2 cellular contexts compared by ENCODE assay signal in the genomic region with DNA sequence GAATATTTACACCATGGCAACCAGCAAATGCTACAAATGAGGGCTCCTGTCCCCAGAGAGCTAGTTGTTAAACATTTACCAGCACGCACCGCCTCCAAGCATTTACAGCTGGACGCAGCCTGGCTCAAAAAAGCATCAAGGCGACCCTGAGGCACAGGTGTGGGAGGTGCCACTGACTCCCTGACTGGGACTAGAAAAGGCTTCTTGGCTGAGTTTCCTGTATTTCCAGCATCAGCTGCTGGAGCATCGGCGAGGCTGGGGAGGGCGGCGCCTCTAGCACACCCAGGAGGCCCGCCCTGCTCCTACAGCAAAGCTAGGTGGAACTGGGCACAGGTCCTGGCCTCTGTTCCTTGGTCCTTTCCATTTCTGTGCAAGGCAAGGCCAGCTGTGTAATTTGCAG.
TF ChIP-seq lines count a peak whose summit lies in the region.

No MANE protein-coding gene starts in this region.

TF ChIP-seq in H1, 55 proteins besides CTCF, POLR2A, EP300 and RAD21:
- TF ChIP-seq, protein P1, sequence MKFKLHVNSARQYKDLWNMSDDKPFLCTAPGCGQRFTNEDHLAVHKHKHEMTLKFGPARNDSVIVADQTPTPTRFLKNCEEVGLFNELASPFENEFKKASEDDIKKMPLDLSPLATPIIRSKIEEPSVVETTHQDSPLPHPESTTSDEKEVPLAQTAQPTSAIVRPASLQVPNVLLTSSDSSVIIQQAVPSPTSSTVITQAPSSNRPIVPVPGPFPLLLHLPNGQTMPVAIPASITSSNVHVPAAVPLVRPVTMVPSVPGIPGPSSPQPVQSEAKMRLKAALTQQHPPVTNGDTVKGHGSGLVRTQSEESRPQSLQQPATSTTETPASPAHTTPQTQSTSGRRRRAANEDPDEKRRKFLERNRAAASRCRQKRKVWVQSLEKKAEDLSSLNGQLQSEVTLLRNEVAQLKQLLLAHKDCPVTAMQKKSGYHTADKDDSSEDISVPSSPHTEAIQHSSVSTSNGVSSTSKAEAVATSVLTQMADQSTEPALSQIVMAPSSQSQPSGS (IDR thresholded peaks at IDR 0.05; ENCODE audit: low read length), result no peak
- TF ChIP-seq, protein P2, sequence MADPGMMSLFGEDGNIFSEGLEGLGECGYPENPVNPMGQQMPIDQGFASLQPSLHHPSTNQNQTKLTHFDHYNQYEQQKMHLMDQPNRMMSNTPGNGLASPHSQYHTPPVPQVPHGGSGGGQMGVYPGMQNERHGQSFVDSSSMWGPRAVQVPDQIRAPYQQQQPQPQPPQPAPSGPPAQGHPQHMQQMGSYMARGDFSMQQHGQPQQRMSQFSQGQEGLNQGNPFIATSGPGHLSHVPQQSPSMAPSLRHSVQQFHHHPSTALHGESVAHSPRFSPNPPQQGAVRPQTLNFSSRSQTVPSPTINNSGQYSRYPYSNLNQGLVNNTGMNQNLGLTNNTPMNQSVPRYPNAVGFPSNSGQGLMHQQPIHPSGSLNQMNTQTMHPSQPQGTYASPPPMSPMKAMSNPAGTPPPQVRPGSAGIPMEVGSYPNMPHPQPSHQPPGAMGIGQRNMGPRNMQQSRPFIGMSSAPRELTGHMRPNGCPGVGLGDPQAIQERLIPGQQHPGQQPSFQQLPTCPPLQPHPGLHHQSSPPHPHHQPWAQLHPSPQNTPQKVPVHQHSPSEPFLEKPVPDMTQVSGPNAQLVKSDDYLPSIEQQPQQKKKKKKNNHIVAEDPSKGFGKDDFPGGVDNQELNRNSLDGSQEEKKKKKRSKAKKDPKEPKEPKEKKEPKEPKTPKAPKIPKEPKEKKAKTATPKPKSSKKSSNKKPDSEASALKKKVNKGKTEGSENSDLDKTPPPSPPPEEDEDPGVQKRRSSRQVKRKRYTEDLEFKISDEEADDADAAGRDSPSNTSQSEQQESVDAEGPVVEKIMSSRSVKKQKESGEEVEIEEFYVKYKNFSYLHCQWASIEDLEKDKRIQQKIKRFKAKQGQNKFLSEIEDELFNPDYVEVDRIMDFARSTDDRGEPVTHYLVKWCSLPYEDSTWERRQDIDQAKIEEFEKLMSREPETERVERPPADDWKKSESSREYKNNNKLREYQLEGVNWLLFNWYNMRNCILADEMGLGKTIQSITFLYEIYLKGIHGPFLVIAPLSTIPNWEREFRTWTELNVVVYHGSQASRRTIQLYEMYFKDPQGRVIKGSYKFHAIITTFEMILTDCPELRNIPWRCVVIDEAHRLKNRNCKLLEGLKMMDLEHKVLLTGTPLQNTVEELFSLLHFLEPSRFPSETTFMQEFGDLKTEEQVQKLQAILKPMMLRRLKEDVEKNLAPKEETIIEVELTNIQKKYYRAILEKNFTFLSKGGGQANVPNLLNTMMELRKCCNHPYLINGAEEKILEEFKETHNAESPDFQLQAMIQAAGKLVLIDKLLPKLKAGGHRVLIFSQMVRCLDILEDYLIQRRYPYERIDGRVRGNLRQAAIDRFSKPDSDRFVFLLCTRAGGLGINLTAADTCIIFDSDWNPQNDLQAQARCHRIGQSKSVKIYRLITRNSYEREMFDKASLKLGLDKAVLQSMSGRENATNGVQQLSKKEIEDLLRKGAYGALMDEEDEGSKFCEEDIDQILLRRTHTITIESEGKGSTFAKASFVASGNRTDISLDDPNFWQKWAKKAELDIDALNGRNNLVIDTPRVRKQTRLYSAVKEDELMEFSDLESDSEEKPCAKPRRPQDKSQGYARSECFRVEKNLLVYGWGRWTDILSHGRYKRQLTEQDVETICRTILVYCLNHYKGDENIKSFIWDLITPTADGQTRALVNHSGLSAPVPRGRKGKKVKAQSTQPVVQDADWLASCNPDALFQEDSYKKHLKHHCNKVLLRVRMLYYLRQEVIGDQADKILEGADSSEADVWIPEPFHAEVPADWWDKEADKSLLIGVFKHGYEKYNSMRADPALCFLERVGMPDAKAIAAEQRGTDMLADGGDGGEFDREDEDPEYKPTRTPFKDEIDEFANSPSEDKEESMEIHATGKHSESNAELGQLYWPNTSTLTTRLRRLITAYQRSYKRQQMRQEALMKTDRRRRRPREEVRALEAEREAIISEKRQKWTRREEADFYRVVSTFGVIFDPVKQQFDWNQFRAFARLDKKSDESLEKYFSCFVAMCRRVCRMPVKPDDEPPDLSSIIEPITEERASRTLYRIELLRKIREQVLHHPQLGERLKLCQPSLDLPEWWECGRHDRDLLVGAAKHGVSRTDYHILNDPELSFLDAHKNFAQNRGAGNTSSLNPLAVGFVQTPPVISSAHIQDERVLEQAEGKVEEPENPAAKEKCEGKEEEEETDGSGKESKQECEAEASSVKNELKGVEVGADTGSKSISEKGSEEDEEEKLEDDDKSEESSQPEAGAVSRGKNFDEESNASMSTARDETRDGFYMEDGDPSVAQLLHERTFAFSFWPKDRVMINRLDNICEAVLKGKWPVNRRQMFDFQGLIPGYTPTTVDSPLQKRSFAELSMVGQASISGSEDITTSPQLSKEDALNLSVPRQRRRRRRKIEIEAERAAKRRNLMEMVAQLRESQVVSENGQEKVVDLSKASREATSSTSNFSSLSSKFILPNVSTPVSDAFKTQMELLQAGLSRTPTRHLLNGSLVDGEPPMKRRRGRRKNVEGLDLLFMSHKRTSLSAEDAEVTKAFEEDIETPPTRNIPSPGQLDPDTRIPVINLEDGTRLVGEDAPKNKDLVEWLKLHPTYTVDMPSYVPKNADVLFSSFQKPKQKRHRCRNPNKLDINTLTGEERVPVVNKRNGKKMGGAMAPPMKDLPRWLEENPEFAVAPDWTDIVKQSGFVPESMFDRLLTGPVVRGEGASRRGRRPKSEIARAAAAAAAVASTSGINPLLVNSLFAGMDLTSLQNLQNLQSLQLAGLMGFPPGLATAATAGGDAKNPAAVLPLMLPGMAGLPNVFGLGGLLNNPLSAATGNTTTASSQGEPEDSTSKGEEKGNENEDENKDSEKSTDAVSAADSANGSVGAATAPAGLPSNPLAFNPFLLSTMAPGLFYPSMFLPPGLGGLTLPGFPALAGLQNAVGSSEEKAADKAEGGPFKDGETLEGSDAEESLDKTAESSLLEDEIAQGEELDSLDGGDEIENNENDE (IDR thresholded peaks at IDR 0.05; ENCODE audit: insufficient replicate concordance, low read length), result no peak

TF ChIP-seq in HepG2, 621 proteins besides CTCF, POLR2A, EP300 and RAD21 (continues in another document):
- TF ChIP-seq, protein P3, sequence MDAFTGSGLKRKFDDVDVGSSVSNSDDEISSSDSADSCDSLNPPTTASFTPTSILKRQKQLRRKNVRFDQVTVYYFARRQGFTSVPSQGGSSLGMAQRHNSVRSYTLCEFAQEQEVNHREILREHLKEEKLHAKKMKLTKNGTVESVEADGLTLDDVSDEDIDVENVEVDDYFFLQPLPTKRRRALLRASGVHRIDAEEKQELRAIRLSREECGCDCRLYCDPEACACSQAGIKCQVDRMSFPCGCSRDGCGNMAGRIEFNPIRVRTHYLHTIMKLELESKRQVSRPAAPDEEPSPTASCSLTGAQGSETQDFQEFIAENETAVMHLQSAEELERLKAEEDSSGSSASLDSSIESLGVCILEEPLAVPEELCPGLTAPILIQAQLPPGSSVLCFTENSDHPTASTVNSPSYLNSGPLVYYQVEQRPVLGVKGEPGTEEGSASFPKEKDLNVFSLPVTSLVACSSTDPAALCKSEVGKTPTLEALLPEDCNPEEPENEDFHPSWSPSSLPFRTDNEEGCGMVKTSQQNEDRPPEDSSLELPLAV (CRISPR knock-in tag; conservative IDR thresholded peaks at IDR 0.05; ENCODE audit: low read depth), result no peak
- no peak for TF ChIP-seq ZC3H4 (CRISPR knock-in tag; IDR thresholded peaks at IDR 0.05; ENCODE audit: borderline replicate concordance)
- peak; percentile 29; the same call in 1 of the 2 replicates for TF ChIP-seq SALL1 (CRISPR knock-in tag; IDR thresholded peaks at IDR 0.05)
- TF ChIP-seq TARDBP (CRISPR knock-in tag; IDR thresholded peaks at IDR 0.05), result no peak
- TF ChIP-seq CBFB (CRISPR knock-in tag; IDR thresholded peaks at IDR 0.05), result no peak
- no peak for TF ChIP-seq HMG20A (CRISPR knock-in tag; IDR thresholded peaks at IDR 0.05; ENCODE audit: borderline replicate concordance)
- TF ChIP-seq, protein P4, sequence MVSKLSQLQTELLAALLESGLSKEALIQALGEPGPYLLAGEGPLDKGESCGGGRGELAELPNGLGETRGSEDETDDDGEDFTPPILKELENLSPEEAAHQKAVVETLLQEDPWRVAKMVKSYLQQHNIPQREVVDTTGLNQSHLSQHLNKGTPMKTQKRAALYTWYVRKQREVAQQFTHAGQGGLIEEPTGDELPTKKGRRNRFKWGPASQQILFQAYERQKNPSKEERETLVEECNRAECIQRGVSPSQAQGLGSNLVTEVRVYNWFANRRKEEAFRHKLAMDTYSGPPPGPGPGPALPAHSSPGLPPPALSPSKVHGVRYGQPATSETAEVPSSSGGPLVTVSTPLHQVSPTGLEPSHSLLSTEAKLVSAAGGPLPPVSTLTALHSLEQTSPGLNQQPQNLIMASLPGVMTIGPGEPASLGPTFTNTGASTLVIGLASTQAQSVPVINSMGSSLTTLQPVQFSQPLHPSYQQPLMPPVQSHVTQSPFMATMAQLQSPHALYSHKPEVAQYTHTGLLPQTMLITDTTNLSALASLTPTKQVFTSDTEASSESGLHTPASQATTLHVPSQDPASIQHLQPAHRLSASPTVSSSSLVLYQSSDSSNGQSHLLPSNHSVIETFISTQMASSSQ (IDR thresholded peaks at IDR 0.05; ENCODE audit: low read depth), result peak; percentile 80
- TF ChIP-seq, protein P4 (CRISPR knock-in tag; IDR thresholded peaks at IDR 0.05; ENCODE audit: borderline replicate concordance), result peak; percentile 66; the same call in 1 of the 2 replicates
- TF ChIP-seq, protein P5, sequence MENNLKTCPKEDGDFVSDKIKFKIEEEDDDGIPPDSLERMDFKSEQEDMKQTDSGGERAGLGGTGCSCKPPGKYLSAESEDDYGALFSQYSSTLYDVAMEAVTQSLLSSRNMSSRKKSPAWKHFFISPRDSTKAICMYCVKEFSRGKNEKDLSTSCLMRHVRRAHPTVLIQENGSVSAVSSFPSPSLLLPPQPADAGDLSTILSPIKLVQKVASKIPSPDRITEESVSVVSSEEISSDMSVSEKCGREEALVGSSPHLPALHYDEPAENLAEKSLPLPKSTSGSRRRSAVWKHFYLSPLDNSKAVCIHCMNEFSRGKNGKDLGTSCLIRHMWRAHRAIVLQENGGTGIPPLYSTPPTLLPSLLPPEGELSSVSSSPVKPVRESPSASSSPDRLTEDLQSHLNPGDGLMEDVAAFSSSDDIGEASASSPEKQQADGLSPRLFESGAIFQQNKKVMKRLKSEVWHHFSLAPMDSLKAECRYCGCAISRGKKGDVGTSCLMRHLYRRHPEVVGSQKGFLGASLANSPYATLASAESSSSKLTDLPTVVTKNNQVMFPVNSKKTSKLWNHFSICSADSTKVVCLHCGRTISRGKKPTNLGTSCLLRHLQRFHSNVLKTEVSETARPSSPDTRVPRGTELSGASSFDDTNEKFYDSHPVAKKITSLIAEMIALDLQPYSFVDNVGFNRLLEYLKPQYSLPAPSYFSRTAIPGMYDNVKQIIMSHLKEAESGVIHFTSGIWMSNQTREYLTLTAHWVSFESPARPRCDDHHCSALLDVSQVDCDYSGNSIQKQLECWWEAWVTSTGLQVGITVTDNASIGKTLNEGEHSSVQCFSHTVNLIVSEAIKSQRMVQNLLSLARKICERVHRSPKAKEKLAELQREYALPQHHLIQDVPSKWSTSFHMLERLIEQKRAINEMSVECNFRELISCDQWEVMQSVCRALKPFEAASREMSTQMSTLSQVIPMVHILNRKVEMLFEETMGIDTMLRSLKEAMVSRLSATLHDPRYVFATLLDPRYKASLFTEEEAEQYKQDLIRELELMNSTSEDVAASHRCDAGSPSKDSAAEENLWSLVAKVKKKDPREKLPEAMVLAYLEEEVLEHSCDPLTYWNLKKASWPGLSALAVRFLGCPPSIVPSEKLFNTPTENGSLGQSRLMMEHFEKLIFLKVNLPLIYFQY (CRISPR knock-in tag; IDR thresholded peaks at IDR 0.05; ENCODE audit: borderline replicate concordance), result no peak
- TF ChIP-seq NCOA2 (CRISPR knock-in tag; IDR thresholded peaks at IDR 0.05), result no peak
- TF ChIP-seq FOXK2 (IDR thresholded peaks at IDR 0.05), result no peak
- no peak for TF ChIP-seq ZNF672 (CRISPR knock-in tag; IDR thresholded peaks at IDR 0.05)
